Comparison of ENCODE assay signal across 8 cellular contexts in genomic region chr16:52068447-52069074, GRCh38.
DNase-seq lines count a peak whose midpoint lies in the region; ATAC-seq and TF ChIP-seq lines count a peak whose summit lies in the region.

No MANE protein-coding gene starts in this region.

- DNase-seq in M059J (ENCODE audit: low read depth) (peak; percentile 34), SK-MEL-5 (ENCODE audit: low read depth, low spot score) (peak; percentile 43), iPS-NIHi7 (ENCODE audit: extremely low spot score) (peak; percentile 40), HuH-7 (ENCODE audit: low spot score) (no peak)
- no peak for DNase-seq in central memory CD4-positive, alpha-beta T cell
- no peak for DNase-seq in CD4-positive, alpha-beta T cell
- DNase-seq in CD8-positive, alpha-beta memory T cell = no peak

- H3K4me1 ChIP-seq in CD8-positive, alpha-beta memory T cell (ENCODE audit: insufficient read depth, low read length) = no peaks in the 10 kb centered on the region

- H3K36me3 ChIP-seq in CD8-positive, alpha-beta memory T cell (ENCODE audit: insufficient read depth, low read length) = no peaks in the 10 kb centered on the region

- no peaks in the 10 kb centered on the region for H3K27me3 ChIP-seq in CD4-positive, alpha-beta T cell (ENCODE audit: control insufficient read depth, insufficient read depth, low read length)
- H3K27me3 ChIP-seq in CD8-positive, alpha-beta memory T cell (ENCODE audit: insufficient read depth, low read length, poor library complexity, severe bottlenecking) = no peaks in the 10 kb centered on the region

- no peaks in the 10 kb centered on the region for H3K4me1 Mint-ChIP-seq in CD4-positive, alpha-beta T cell (ENCODE audit: low read depth)
- no peaks in the 10 kb centered on the region for H3K4me1 Mint-ChIP-seq in CD8-positive, alpha-beta memory T cell

- no peak overlapping the region for H3K27ac Mint-ChIP-seq in CD4-positive, alpha-beta T cell
- H3K27ac Mint-ChIP-seq in CD8-positive, alpha-beta memory T cell = no peak overlapping the region

- no peak overlapping the region for H3K4me3 ChIP-seq in CD8-positive, alpha-beta memory T cell (ENCODE audit: low read length)

- TF ChIP-seq CTCF in 22Rv1 (IDR thresholded peaks at IDR 0.05) = peak; percentile 84
- no peak for TF ChIP-seq CTCF in CD4-positive, alpha-beta T cell (IDR thresholded peaks at IDR 0.05)

- in situ Hi-C loops in SK-MEL-5 (cut with HindIII; ENCODE audit: low pct_unique_long_range_greater_than_20kb, low sequenced_read_pairs) = no loop called here

- POLR2A ChIA-PET in CD4-positive, alpha-beta T cell (lab: Charles Lee) = no interaction called here
- POLR2A ChIA-PET in CD8-positive, alpha-beta memory T cell (lab: Charles Lee) = no interaction called here

- CTCF ChIA-PET in CD4-positive, alpha-beta T cell (lab: Charles Lee) = no interaction called here
- CTCF ChIA-PET in CD8-positive, alpha-beta memory T cell (lab: Charles Lee) = no interaction called here

- no peaks in the 10 kb centered on the region for H3K27me3 Mint-ChIP-seq in CD4-positive, alpha-beta T cell
- no peaks in the 10 kb centered on the region for H3K27me3 Mint-ChIP-seq in CD8-positive, alpha-beta memory T cell

- no peak overlapping the region for H3K4me3 Mint-ChIP-seq in CD4-positive, alpha-beta T cell
- H3K4me3 Mint-ChIP-seq in CD8-positive, alpha-beta memory T cell = no peak overlapping the region

- ATAC-seq in CD4-positive, alpha-beta T cell (ENCODE audit: poor library complexity) = no peak

- H3K9me3 Mint-ChIP-seq in CD4-positive, alpha-beta T cell = peaks cover 3% of the 10 kb centered on the region
- H3K9me3 Mint-ChIP-seq in CD8-positive, alpha-beta memory T cell = peaks cover 0 to 15% (median 8%) of the 10 kb centered on the region in 5 donors

- intact Hi-C loops in CD4-positive, alpha-beta T cell (cut with DNase I, micrococcal nuclease) = no loop called here

- H3K27ac ChIP-seq in 22Rv1 = peak overlapping the region; percentile 54
- H3K27ac ChIP-seq in CD4-positive, alpha-beta T cell (ENCODE audit: low read depth, low read length) = no peak overlapping the region
- no peak overlapping the region for H3K27ac ChIP-seq in CD8-positive, alpha-beta memory T cell (ENCODE audit: low read depth, low read length)

- no peaks in the 10 kb centered on the region for H3K9me3 ChIP-seq in CD4-positive, alpha-beta T cell (ENCODE audit: control insufficient read depth, low read length)
- H3K9me3 ChIP-seq in CD8-positive, alpha-beta memory T cell (ENCODE audit: low read length) = no peaks in the 10 kb centered on the region

- H3K36me3 Mint-ChIP-seq in CD4-positive, alpha-beta T cell (ENCODE audit: low read depth) = no peaks in the 10 kb centered on the region
- no peaks in the 10 kb centered on the region for H3K36me3 Mint-ChIP-seq in CD8-positive, alpha-beta memory T cell

Comparison
In these comparisons a context has a peak if more than half of its experiments do, and no peak if none do; other contexts are left out.
1. DNase-seq: peak in M059J (single experiment), SK-MEL-5 (single experiment) and iPS-NIHi7 (single experiment); none in central memory CD4-positive, alpha-beta T cell (single experiment), CD4-positive, alpha-beta T cell (0 of 10), CD8-positive, alpha-beta memory T cell (0 of 5) and HuH-7 (single experiment).